Comparison of ENCODE assay signal across 9 cellular contexts in genomic region chr1:236774926-236775325, GRCh38. TPM values are rescaled to one million over a fixed set of nuclear protein-coding genes. Genes with fewer than 3 reads are reported as not detected.
DNase-seq lines count a peak whose midpoint lies in the region; ATAC-seq and TF ChIP-seq lines count a peak whose summit lies in the region.
"Had no signal": no experiment of that assay in that cellular context is flagged by ENCODE, and none has a peak within 500 bp of the region (broad histone marks: within the 10 kb centered on the region; RNA-seq: fewer than 3 reads in every experiment).

No MANE protein-coding gene starts in this region.

- TF ChIP-seq CTCF in liver (IDR thresholded peaks at IDR 0.05; ENCODE audit: low read depth, low read length, missing input control), result peak; percentile 50

- TF ChIP-seq RAD21 in Ishikawa (IDR thresholded peaks at IDR 0.05; ENCODE audit: low read depth), result peak; percentile 56
- peak; percentile 75 to 83 for TF ChIP-seq RAD21 in liver (IDR thresholded peaks at IDR 0.05)

- ATAC-seq in GM18498 (IDR thresholded peaks at IDR 0.05; ENCODE audit: unreplicated experiment), result no peak
- no peak for ATAC-seq in GM21528 (IDR thresholded peaks at IDR 0.05; ENCODE audit: low FRiP score, unreplicated experiment)

- H3K36me3 ChIP-seq in liver (ENCODE audit: control insufficient read depth in 4 of 4, insufficient read depth in 3 of 4, low read depth in 1 of 4, low read length in 3 of 4), result no peaks in the 10 kb centered on the region

- no peak overlapping the region for H3K9ac ChIP-seq in liver (ENCODE audit: low read depth in 1 of 2, low read length in 2 of 2)

- H3K27ac ChIP-seq in liver (ENCODE audit: low read depth in 1 of 2, low read length in 2 of 2), result no peak overlapping the region

- 45% methylated on average over 3 of the region's 3 CpGs for WGBS in liver

- no peaks in the 10 kb centered on the region for H3K4me1 ChIP-seq in liver (ENCODE audit: control insufficient read depth in 4 of 4, insufficient read depth in 4 of 4, low read length in 3 of 4)

- TF ChIP-seq EP300 in Ishikawa (IDR thresholded peaks at IDR 0.05; ENCODE audit: borderline replicate concordance), result no peak

- no peaks in the 10 kb centered on the region for H3K27me3 ChIP-seq in liver (ENCODE audit: control insufficient read depth in 4 of 4, insufficient read depth in 4 of 4, low read length in 3 of 4)

- peak; percentile 56 for DNase-seq in COLO829 (ENCODE audit: low spot score)
- peak; percentile 18 to 53 for DNase-seq in T47D (ENCODE audit: low read depth in 1 of 2, low spot score in 1 of 2)
- no peak for DNase-seq in NCI-H146 (lab: John Stamatoyannopoulos, UW)
- DNase-seq in SIG-M5 treated with dmso at 0.1 percent for 504 hours (lab: John Stamatoyannopoulos, UW; ENCODE audit: unreplicated experiment), result no peak
- DNase-seq: activated naive CD8-positive, alpha-beta T cell treated with anti-CD3 and anti-CD28 coated beads, Interleukin-2, amount 10 ng/mL, durations not matched to agents 7 days and 5 days had no signal

- in situ Hi-C loops in T47D (cut with HindIII; ENCODE audit: low pct_unique_long_range_greater_than_20kb, low sequenced_read_pairs), result no loop called here

- peaks cover 0 to 9% (median 4%) of the 10 kb centered on the region in 4 donors for H3K9me3 ChIP-seq in liver (ENCODE audit: control insufficient read depth in 4 of 4, low read length in 3 of 4)

- no peak overlapping the region for H3K4me3 ChIP-seq in liver (ENCODE audit: low read depth in 1 of 3, low read length in 3 of 3)

TF ChIP-seq in Ishikawa, 13 proteins besides CTCF, POLR2A, EP300 and RAD21:
- no peak for TF ChIP-seq TCF12 (IDR thresholded peaks at IDR 0.05; ENCODE audit: low read depth)
- TF ChIP-seq CREB1 (IDR thresholded peaks at IDR 0.05; ENCODE audit: low read depth), result no peak
- TF ChIP-seq MAX (IDR thresholded peaks at IDR 0.05), result no peak
- no peak for TF ChIP-seq TAF1 (IDR thresholded peaks at IDR 0.05; ENCODE audit: low read depth)
- no peak for TF ChIP-seq NFIC (IDR thresholded peaks at IDR 0.05)
- TF ChIP-seq CEBPB (IDR thresholded peaks at IDR 0.05), result no peak
- no peak for TF ChIP-seq YY1 (IDR thresholded peaks at IDR 0.05; ENCODE audit: low read depth)
- no peak for TF ChIP-seq TEAD4 (IDR thresholded peaks at IDR 0.05)
- TF ChIP-seq FOXM1 (IDR thresholded peaks at IDR 0.05; ENCODE audit: borderline replicate concordance, low read depth), result no peak
- TF ChIP-seq, protein P1, sequence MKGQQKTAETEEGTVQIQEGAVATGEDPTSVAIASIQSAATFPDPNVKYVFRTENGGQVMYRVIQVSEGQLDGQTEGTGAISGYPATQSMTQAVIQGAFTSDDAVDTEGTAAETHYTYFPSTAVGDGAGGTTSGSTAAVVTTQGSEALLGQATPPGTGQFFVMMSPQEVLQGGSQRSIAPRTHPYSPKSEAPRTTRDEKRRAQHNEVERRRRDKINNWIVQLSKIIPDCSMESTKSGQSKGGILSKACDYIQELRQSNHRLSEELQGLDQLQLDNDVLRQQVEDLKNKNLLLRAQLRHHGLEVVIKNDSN (IDR thresholded peaks at IDR 0.05), result no peak
- no peak for TF ChIP-seq ZBTB7A (IDR thresholded peaks at IDR 0.05; ENCODE audit: low read depth)
- no peak for TF ChIP-seq EGR1 (IDR thresholded peaks at IDR 0.05)
- TF ChIP-seq REST (IDR thresholded peaks at IDR 0.05; ENCODE audit: low read depth), result no peak

TF ChIP-seq in liver, 16 proteins besides CTCF, POLR2A, EP300 and RAD21:
- TF ChIP-seq RXRA (IDR thresholded peaks at IDR 0.05) (peak in 1 of 2 donors; percentile 32), NR2F2 (IDR thresholded peaks at IDR 0.05) (no peak)

RNA-seq across cellular contexts. Expression of gene MTR, which starts 20.2 kb away (rescaled TPM):
- total RNA-seq in liver, result 10 to 100 TPM; 12.3 to 19.0 TPM
- 1 to 10 TPM; 2.5 to 4.8 TPM for polyA plus RNA-seq in liver

Comparison
In these comparisons a context has a peak if more than half of its experiments do, and no peak if none do; other contexts are left out.
1. DNase-seq: peak in COLO829 (single experiment) and T47D (2 of 2); none in NCI-H146 (single experiment) and SIG-M5 treated with dmso at 0.1 percent for 504 hours (single experiment).